ENCODE assay signal across 29 cellular contexts in the genomic region with DNA sequence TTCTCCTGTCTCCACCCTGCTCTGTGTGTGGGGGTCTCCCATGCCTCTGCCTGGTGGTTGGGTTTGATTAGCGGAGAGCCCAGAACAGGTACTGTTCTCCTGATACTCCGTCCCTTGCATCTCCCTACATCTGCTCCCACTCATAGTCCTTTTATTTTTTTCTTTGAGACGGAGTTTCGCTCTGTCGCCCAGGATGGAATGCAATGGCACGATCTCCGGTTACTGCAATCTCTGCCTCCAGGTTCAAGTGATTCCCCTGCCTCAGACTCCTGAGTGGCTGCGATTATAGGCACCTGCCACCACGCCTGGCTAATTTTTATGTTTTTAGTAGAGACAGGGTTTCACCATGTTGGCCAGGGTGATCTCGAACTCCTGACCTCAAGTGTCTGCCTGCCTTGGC. TPM values are rescaled to one million over a fixed set of nuclear protein-coding genes. Genes with fewer than 3 reads are reported as not detected.
"Had no signal": no experiment of that assay in that cellular context is flagged by ENCODE, and none has a peak within 500 bp of the region (broad histone marks: within the 10 kb centered on the region; RNA-seq: fewer than 3 reads in every experiment).

No MANE protein-coding gene starts in this region.

- H3K4me1 ChIP-seq: ascending aorta, body of pancreas had no signal

- H3K27me3 Mint-ChIP-seq: activated CD8-positive, alpha-beta T cell treated with anti-CD3 and anti-CD28 coated beads for 36 hours; activated naive CD8-positive, alpha-beta T cell treated with anti-CD3 and anti-CD28 coated beads, Interleukin-2, amount 50 U/mL, for 24 hours; T-cell had no signal

- H3K9me3 ChIP-seq: ascending aorta, body of pancreas had no signal

- H3K27ac ChIP-seq: ascending aorta, SK-N-MC had no signal

- ATAC-seq: activated CD8-positive, alpha-beta T cell treated with anti-CD3 and anti-CD28 coated beads for 36 hours; activated naive CD4-positive, alpha-beta T cell treated with anti-CD3 and anti-CD28 coated beads, Interleukin-2, amount 50 U/mL, for 72 hours; activated naive CD8-positive, alpha-beta T cell treated with anti-CD3 and anti-CD28 coated beads, Interleukin-2, amount 50 U/mL, for 24 hours; K562; Panc1; Right ventricle myocardium inferior; T-cell had no signal

- H3K27me3 ChIP-seq: ascending aorta, body of pancreas had no signal

- FAIRE-seq: bronchial epithelial cell, K562, TTC549 had no signal

- H3K36me3 ChIP-seq: ascending aorta had no signal

- H3K9me3 Mint-ChIP-seq: activated B cell treated with CpG ODN at 0.5 μM for 24 hours; activated CD8-positive, alpha-beta T cell treated with anti-CD3 and anti-CD28 coated beads for 36 hours; activated naive CD4-positive, alpha-beta T cell treated with anti-CD3 and anti-CD28 coated beads, Interleukin-2, amount 50 U/mL, for 72 hours; activated naive CD8-positive, alpha-beta T cell treated with anti-CD3 and anti-CD28 coated beads, Interleukin-2, amount 50 U/mL, for 24 hours; T-cell had no signal

- H3K4me1 Mint-ChIP-seq: activated B cell treated with CpG ODN at 0.5 μM for 24 hours had no signal

- H3K27ac Mint-ChIP-seq: activated B cell treated with CpG ODN at 0.5 μM for 24 hours; activated CD8-positive, alpha-beta T cell treated with anti-CD3 and anti-CD28 coated beads for 36 hours; activated naive CD8-positive, alpha-beta T cell treated with anti-CD3 and anti-CD28 coated beads, Interleukin-2, amount 50 U/mL, for 24 hours; T-cell had no signal

- H3K36me3 Mint-ChIP-seq: activated naive CD4-positive, alpha-beta T cell treated with anti-CD3 and anti-CD28 coated beads, Interleukin-2, amount 50 U/mL, for 72 hours; T-cell had no signal

- DNase-seq: activated B cell treated with CpG ODN at 0.5 μM for 24 hours; activated CD4-positive, alpha-beta T cell treated with anti-CD3 and anti-CD28 coated beads, Interleukin-2, amount 50 U/mL, for 1 hour; activated CD8-positive, alpha-beta memory T cell treated with anti-CD3 and anti-CD28 coated beads, Interleukin-2, amount 50 U/mL, for 4 hours; activated CD8-positive, alpha-beta T cell treated with anti-CD3 and anti-CD28 coated beads for 36 hours; activated effector memory CD4-positive, alpha-beta T cell treated with Interleukin-2 at 50 U/mL for 16 hours; activated naive CD4-positive, alpha-beta T cell; activated naive CD8-positive, alpha-beta T cell treated with anti-CD3 and anti-CD28 coated beads, Interleukin-2, amount 50 U/mL, for 24 hours; amniotic stem cell; body of pancreas; Kasumi-1; NCI-H1105 treated with DMSO at 0.1 percent for 48 hours; NCI-H1436 treated with DMSO at 0.1 percent for 48 hours; NCI-H187; NCI-H2081; NCI-H510A treated with DMSO at 0.1 percent for 48 hours; NK-92 treated with Interleukin-12 subunit alpha and Interleukin-12 subunit beta, amount 100 ng/mL, for 24 hours; OCI-M1; RPMI8226; T-cell; T-helper 2 cell; T1000 had no signal

- H3K4me3 Mint-ChIP-seq: activated B cell treated with CpG ODN at 0.5 μM for 24 hours; activated CD8-positive, alpha-beta T cell treated with anti-CD3 and anti-CD28 coated beads for 36 hours; activated naive CD8-positive, alpha-beta T cell treated with anti-CD3 and anti-CD28 coated beads, Interleukin-2, amount 50 U/mL, for 24 hours; T-cell had no signal

- H3K4me3 ChIP-seq: ascending aorta, body of pancreas, K562, SK-N-MC had no signal

RNA-seq across cellular contexts. Expression of a gene that starts 13.2 kb away (rescaled TPM):
- total RNA-seq: activated B cell treated with CpG ODN at 0.5 μM for 24 hours; activated CD8-positive, alpha-beta T cell treated with anti-CD3 and anti-CD28 coated beads for 36 hours; activated naive CD4-positive, alpha-beta T cell treated with anti-CD3 and anti-CD28 coated beads, Interleukin-2, amount 50 U/mL, for 72 hours; ascending aorta; bronchial epithelial cell; K562; Right ventricle myocardium inferior; T-cell had no signal
- polyA plus RNA-seq: K562 had no signal
